Comparison of ENCODE assay signal across 8 cellular contexts in the genomic region with DNA sequence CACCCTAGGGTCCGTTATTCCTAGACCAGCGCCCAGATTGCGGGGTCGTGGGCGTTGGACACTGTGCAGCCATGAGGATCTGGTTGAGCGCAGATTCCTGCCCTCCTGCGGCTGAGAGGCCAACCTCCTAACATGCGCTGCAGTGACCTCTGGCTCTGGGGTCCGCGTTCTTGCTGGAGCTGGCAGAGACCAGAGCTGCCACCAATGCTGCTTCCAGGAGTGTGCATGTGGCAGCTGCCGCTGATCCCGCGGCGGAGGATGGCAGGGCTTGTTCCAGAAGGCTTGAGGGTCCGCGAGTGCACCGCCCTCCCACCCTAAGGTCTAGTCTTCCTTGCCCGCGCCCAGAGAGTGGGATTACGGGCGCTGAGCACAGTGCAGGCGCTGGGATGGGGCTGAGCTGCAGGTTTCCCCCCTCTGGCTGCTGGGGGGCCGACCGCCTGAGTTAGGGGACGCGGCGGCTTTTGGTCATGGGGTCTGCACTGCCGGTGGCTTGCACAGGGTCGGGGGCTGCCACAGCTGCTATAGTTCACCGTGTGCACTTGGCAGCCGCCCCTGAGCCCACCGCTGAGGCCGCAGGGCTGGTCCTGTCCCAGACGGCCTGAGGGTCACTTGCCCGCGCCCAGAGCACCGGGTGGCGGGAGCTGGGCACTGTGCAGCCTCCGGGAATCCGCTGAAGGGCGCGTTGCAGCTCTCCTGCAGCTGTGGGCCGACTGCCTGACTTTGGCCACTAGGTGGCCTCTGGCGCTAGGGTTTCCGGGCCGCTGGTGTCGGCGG.
DNase-seq lines count a peak whose midpoint lies in the region; ATAC-seq and TF ChIP-seq lines count a peak whose summit lies in the region.

No MANE protein-coding gene starts in this region.

- no peaks in the 10 kb centered on the region for H3K36me3 ChIP-seq in SU-DHL-6 (ENCODE audit: low read length)

- peak overlapping the region; percentile 36 for H3K4me3 ChIP-seq in SU-DHL-6 (ENCODE audit: insufficient read depth, low read length, poor library complexity, severe bottlenecking)
- peak overlapping the region; percentile 6 for H3K4me3 ChIP-seq in right cardiac atrium (ENCODE audit: low read length)

- DNase-seq in GDM1 (lab: John Stamatoyannopoulos, UW), result peak; percentile 14
- peak; percentile 49 for DNase-seq in GOT3 (lab: John Stamatoyannopoulos, UW)
- DNase-seq in LHCN-M2 (ENCODE audit: low read depth), result peak; percentile 76
- DNase-seq in amygdala (lab: John Stamatoyannopoulos, UW), result peak in 49 of 56 donors; percentile 11 to 85 (median 54)
- DNase-seq in right cardiac atrium, result peak; percentile 81 to 92 (median 91)
- peak; percentile 24 for DNase-seq in renal cortical epithelial cell (ENCODE audit: low read depth)
- DNase-seq in GM19240 (ENCODE audit: insufficient read length, low spot score), result no peak

- H3K27me3 ChIP-seq in SU-DHL-6 (ENCODE audit: low read length) (no peaks in the 10 kb centered on the region), right cardiac atrium (ENCODE audit: control insufficient read depth, insufficient read depth) (no peaks in the 10 kb centered on the region)

- H3K9me3 ChIP-seq in SU-DHL-6 (ENCODE audit: insufficient read depth, low read length) (no peaks in the 10 kb centered on the region), right cardiac atrium (ENCODE audit: control insufficient read depth, low read length) (no peaks in the 10 kb centered on the region)

- 2% methylated on average over 48 of the region's 48 CpGs for WGBS in right cardiac atrium

- H2AFZ ChIP-seq in SU-DHL-6 (ENCODE audit: low read depth, low read length, severe bottlenecking), result peak overlapping the region; percentile 56

- H3K9me2 ChIP-seq in SU-DHL-6 (replicated peaks; ENCODE audit: insufficient read depth, low read length), result no peaks in the 10 kb centered on the region

- no peaks in the 10 kb centered on the region for H4K20me1 ChIP-seq in SU-DHL-6 (ENCODE audit: low read depth, low read length)

- TF ChIP-seq CTCF in SU-DHL-6 (IDR thresholded peaks at IDR 0.05; ENCODE audit: insufficient read depth, low read length, poor library complexity, severe bottlenecking), result peak; percentile 54

- ATAC-seq in right cardiac atrium, result peak; percentile 97 to 98

- intact Hi-C loops in right cardiac atrium (cut with DNase I), result loop anchor here (5.0 to 10.0 kb wide), 4 partner anchors 131 to 519 kb away; no protein-coding TSS in a partner anchor

- H3K79me2 ChIP-seq in SU-DHL-6 (ENCODE audit: insufficient read depth, low read length), result no peaks in the 10 kb centered on the region

- peak overlapping the region; percentile 50 for H3K9ac ChIP-seq in SU-DHL-6 (ENCODE audit: low read length)

- H3K4me2 ChIP-seq in SU-DHL-6 (ENCODE audit: low read depth, low read length, poor library complexity, severe bottlenecking), result peak overlapping the region; percentile 56

- 0 out of 2 replicates have a peak, but pooled peaks cover 2% of the 10 kb centered on the region for H3F3A ChIP-seq in SU-DHL-6 (ENCODE audit: insufficient read depth)

- H3K4me1 ChIP-seq in right cardiac atrium (ENCODE audit: control insufficient read depth, insufficient read depth, low read length), result no peaks in the 10 kb centered on the region

- peak overlapping the region; percentile 92 for H3K27ac ChIP-seq in SU-DHL-6 (ENCODE audit: low read depth, low read length)
- H3K27ac ChIP-seq in right cardiac atrium (ENCODE audit: low read length), result no peak overlapping the region
